Comparison of ENCODE assay signal across 31 cellular contexts in genomic region chr14:86990396-86990795, GRCh38.
"Had no signal": no experiment of that assay in that cellular context is flagged by ENCODE, and none has a peak within 500 bp of the region (broad histone marks: within the 10 kb centered on the region; RNA-seq: fewer than 3 reads in every experiment).

No MANE protein-coding gene starts in this region.

- H3K36me3 ChIP-seq: brain microvascular endothelial cell had no signal

- H3K27me3 ChIP-seq: brain microvascular endothelial cell had no signal

- ATAC-seq: activated CD4-positive, alpha-beta T cell treated with anti-CD3 and anti-CD28 coated beads for 36 hours; activated CD8-positive, alpha-beta memory T cell treated with anti-CD3 and anti-CD28 coated beads, Interleukin-2, amount 10 ng/mL, durations not matched to agents 7 days and 5 days; activated CD8-positive, alpha-beta T cell treated with anti-CD3 and anti-CD28 coated beads, Interleukin-2, amount 10 ng/mL, durations not matched to agents 7 days and 5 days; activated naive CD4-positive, alpha-beta T cell treated with anti-CD3 and anti-CD28 coated beads, Interleukin-2, amount 50 U/mL, for 72 hours; effector memory CD8-positive, alpha-beta T cell; esophagus mucosa; T-helper 17 cell had no signal

- FAIRE-seq: astrocyte, colon, frontal cortex had no signal

- H3K27ac ChIP-seq: brain microvascular endothelial cell, epithelial cell of prostate had no signal

- DNase-seq: activated CD4-positive, alpha-beta memory T cell treated with anti-CD3 and anti-CD28 coated beads for 36 hours; activated CD4-positive, alpha-beta T cell treated with anti-CD3 and anti-CD28 coated beads for 36 hours; activated CD4-positive, alpha-beta T cell treated with anti-CD3 and anti-CD28 coated beads, Interleukin-2, amount 10 ng/mL, durations not matched to agents 24 days and 14 days; activated CD4-positive, CD25-positive, alpha-beta regulatory T cell; activated CD4-positive, CD25-positive, alpha-beta regulatory T cell treated with anti-CD3 and anti-CD28 coated beads, Interleukin-2, amount 50 U/mL, for 72 hours; activated CD8-positive, alpha-beta memory T cell treated with anti-CD3 and anti-CD28 coated beads, Interleukin-2, amount 10 ng/mL, durations not matched to agents 7 days and 5 days; activated CD8-positive, alpha-beta memory T cell treated with anti-CD3 and anti-CD28 coated beads, Interleukin-2, amount 50 U/mL, for 4 hours; activated CD8-positive, alpha-beta T cell treated with anti-CD3 and anti-CD28 coated beads, Interleukin-2, amount 10 ng/mL, durations not matched to agents 7 days and 5 days; activated gamma-delta T cell; activated naive CD4-positive, alpha-beta T cell; activated naive CD4-positive, alpha-beta T cell treated with anti-CD3 and anti-CD28 coated beads, Interleukin-2, amount 10 ng/mL, durations not matched to agents 7 days and 5 days; activated naive CD8-positive, alpha-beta T cell treated with anti-CD3 and anti-CD28 coated beads, Interleukin-2, amount 10 ng/mL, durations not matched to agents 7 days and 5 days; activated T-cell treated with anti-CD3 and anti-CD28 coated beads, Interleukin-2, amount 50 U/mL, for 1 hour; activated T-cell treated with anti-CD3 and anti-CD28 coated beads, Interleukin-2, amount 50 U/mL, for 48 hours; amniotic stem cell; anterior cingulate cortex; brain microvascular endothelial cell; caudate nucleus; cortex of kidney; dermis blood vessel endothelial cell; effector CD4-positive, alpha-beta T cell; effector memory CD8-positive, alpha-beta T cell; head of caudate nucleus; T-helper 1 cell; T-helper 17 cell had no signal
